ENCODE assay signal across 8 cellular contexts in the genomic region with DNA sequence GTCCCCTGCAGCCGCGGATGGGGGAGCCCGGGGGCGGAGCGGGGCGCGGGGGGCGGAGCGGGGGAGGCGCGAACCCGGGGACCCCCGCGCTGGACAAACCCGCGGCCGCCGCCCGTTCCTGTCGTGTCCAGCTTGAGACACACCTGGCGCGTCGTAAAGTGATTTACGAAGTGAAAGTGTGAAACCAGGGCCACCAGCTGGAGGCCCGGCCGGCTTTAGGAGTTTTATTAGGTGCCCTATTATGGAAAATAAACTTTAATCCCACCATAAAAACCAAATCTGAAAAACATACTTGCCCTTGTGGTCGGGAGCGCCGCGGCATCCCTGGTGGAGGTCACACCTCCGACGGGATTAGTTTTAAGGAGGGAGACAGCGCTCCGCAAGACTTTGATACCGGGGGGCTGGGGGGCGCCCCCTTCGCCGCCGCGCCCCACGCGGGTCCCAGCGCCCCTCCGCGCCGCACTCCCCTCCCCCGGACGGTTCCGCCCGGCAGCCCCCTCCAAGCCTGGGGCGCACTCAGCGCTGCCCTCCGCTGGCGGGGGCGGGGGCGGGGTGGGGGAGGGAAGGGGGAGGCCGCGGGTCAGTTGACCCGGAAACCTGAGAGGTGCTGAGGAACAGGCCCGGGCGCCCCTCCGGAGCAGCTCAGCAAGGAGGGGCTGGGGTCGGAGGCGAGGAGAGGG. TPM values are rescaled to one million over a fixed set of nuclear protein-coding genes. Genes with fewer than 3 reads are reported as not detected.
DNase-seq lines count a peak whose midpoint lies in the region; ATAC-seq and TF ChIP-seq lines count a peak whose summit lies in the region.

No MANE protein-coding gene starts in this region.

- H3K4me2 ChIP-seq in BLaER1 treated with 17β-estradiol and CSF1 and Interleukin-3, amounts not matched to agents 10 nM and 100 nM, result peak overlapping the region; percentile 49 to 94 (median 78); a peak in 21 of 22 replicates

- H3K36me3 Mint-ChIP-seq in activated naive CD8-positive, alpha-beta T cell treated with anti-CD3 and anti-CD28 coated beads for 36 hours, result no peaks in the 10 kb centered on the region

- peak overlapping the region; percentile 48 for H3K27ac Mint-ChIP-seq in activated naive CD8-positive, alpha-beta T cell treated with anti-CD3 and anti-CD28 coated beads for 36 hours

- H3K4me3 Mint-ChIP-seq in activated naive CD8-positive, alpha-beta T cell treated with anti-CD3 and anti-CD28 coated beads for 36 hours, result peak overlapping the region; percentile 71

- H3K27ac ChIP-seq in BLaER1 treated with 17β-estradiol and CSF1 and Interleukin-3, amounts not matched to agents 10 nM and 100 nM, result no peak overlapping the region
- H3K27ac ChIP-seq in liver (ENCODE audit: low read depth in 1 of 2, low read length in 2 of 2) (no peak overlapping the region), aorta (ENCODE audit: low read depth in 1 of 2, low read length in 2 of 2) (no peak overlapping the region), substantia nigra (ENCODE audit: low read depth, low read length, poor library complexity, severe bottlenecking) (no peak overlapping the region)

- in situ Hi-C loops in HAP-1 (cut with MboI; ENCODE audit: low sequenced_read_pairs), result no loop called here

- WGBS in liver, result 2% methylated on average over 64 of the region's 64 CpGs
- 2% methylated on average over 56 to 64 of the region's 64 CpGs for WGBS in aorta, 2 donors

- peaks cover 88% of the 10 kb centered on the region for H3K27me3 Mint-ChIP-seq in activated naive CD8-positive, alpha-beta T cell treated with anti-CD3 and anti-CD28 coated beads for 36 hours

- intact Hi-C loops in aorta (cut with DNase I), result no loop called here

- no peak for TF ChIP-seq CTCF in liver (IDR thresholded peaks at IDR 0.05; ENCODE audit: low read depth, low read length, missing input control)

- DNase-seq in HAP-1 (ENCODE audit: low spot score in 2 of 2) (peak; percentile 28 to 56), aorta (no peak), midbrain (lab: John Stamatoyannopoulos, UW) (no peak), middle frontal gyrus (ENCODE audit: extremely low spot score, low spot score) (no peak), substantia nigra (lab: John Stamatoyannopoulos, UW) (no peak)
- no peak for DNase-seq in activated naive CD8-positive, alpha-beta T cell treated with anti-CD3 and anti-CD28 coated beads for 36 hours

- H3K36me3 ChIP-seq in BLaER1 treated with 17β-estradiol and CSF1 and Interleukin-3, amounts not matched to agents 10 nM and 100 nM, result no peaks in the 10 kb centered on the region
- H3K36me3 ChIP-seq in HAP-1 (replicated peaks) (0 out of 2 replicates have a peak, but pooled peaks cover 3% of the 10 kb centered on the region), liver (ENCODE audit: control insufficient read depth in 4 of 4, insufficient read depth in 3 of 4, low read depth in 1 of 4, low read length in 3 of 4) (no peaks in the 10 kb centered on the region), aorta (ENCODE audit: control insufficient read depth in 1 of 2, insufficient read depth in 2 of 2, low read length in 1 of 2) (no peaks in the 10 kb centered on the region)

- no peak for TF ChIP-seq RAD21 in liver (IDR thresholded peaks at IDR 0.05)

- peak overlapping the region in 1 of 11 experiments; percentile 60; a peak in 1 of 22 replicates for H3K9ac ChIP-seq in BLaER1 treated with 17β-estradiol and CSF1 and Interleukin-3, amounts not matched to agents 10 nM and 100 nM
- no peak overlapping the region for H3K9ac ChIP-seq in liver (ENCODE audit: low read depth in 1 of 2, low read length in 2 of 2)

- H3K9me3 Mint-ChIP-seq in activated naive CD8-positive, alpha-beta T cell treated with anti-CD3 and anti-CD28 coated beads for 36 hours, result peaks cover 1% of the 10 kb centered on the region

- H3K4me1 Mint-ChIP-seq in activated naive CD8-positive, alpha-beta T cell treated with anti-CD3 and anti-CD28 coated beads for 36 hours, result peaks cover 21% of the 10 kb centered on the region

- peaks cover 8 to 42% (median 27%) of the 10 kb centered on the region in 11 experiments; a peak in 20 of 22 replicates for H3K9me3 ChIP-seq in BLaER1 treated with 17β-estradiol and CSF1 and Interleukin-3, amounts not matched to agents 10 nM and 100 nM (replicated peaks in 1 of 11)
- H3K9me3 ChIP-seq in HAP-1, result no peaks in the 10 kb centered on the region
- no peaks in the 10 kb centered on the region for H3K9me3 ChIP-seq in liver (ENCODE audit: control insufficient read depth in 4 of 4, low read length in 3 of 4)
- peaks cover 4% of the 10 kb centered on the region for H3K9me3 ChIP-seq in aorta (ENCODE audit: control insufficient read depth, low read length)

- no peak for ATAC-seq in aorta (ENCODE audit: low FRiP score)

- H3K27me3 ChIP-seq in BLaER1 treated with 17β-estradiol and CSF1 and Interleukin-3, amounts not matched to agents 10 nM and 100 nM, result peaks cover 90 to 100% (median 98%) of the 10 kb centered on the region in 11 experiments
- no peaks in the 10 kb centered on the region for H3K27me3 ChIP-seq in HAP-1 (ENCODE audit: low read depth)
- peaks cover 2 to 24% (median 9%) of the 10 kb centered on the region in 4 donors for H3K27me3 ChIP-seq in liver (ENCODE audit: control insufficient read depth in 4 of 4, insufficient read depth in 4 of 4, low read length in 3 of 4)
- no peaks in the 10 kb centered on the region for H3K27me3 ChIP-seq in aorta (ENCODE audit: control insufficient read depth in 1 of 2, insufficient read depth in 2 of 2, low read length in 1 of 2)

- H3K4me1 ChIP-seq in BLaER1 treated with 17β-estradiol and CSF1 and Interleukin-3, amounts not matched to agents 10 nM and 100 nM, result peaks cover 0 to 4% (median 3%) of the 10 kb centered on the region in 10 experiments; a peak in 4 of 20 replicates
- H3K4me1 ChIP-seq in HAP-1 (peaks cover 2% of the 10 kb centered on the region; the same call in 1 of the 2 replicates), liver (ENCODE audit: control insufficient read depth in 4 of 4, insufficient read depth in 4 of 4, low read length in 3 of 4) (peaks cover 7 to 26% (median 16%) of the 10 kb centered on the region in 4 donors), aorta (ENCODE audit: control insufficient read depth in 1 of 2, insufficient read depth in 2 of 2, low read length in 2 of 2) (no peaks in the 10 kb centered on the region)

- peak overlapping the region; percentile 29 to 64 (median 51); a peak in 15 of 20 replicates for H3K4me3 ChIP-seq in BLaER1 treated with 17β-estradiol and CSF1 and Interleukin-3, amounts not matched to agents 10 nM and 100 nM
- H3K4me3 ChIP-seq in HAP-1 (peak overlapping the region; percentile 21), liver (ENCODE audit: low read depth in 1 of 3, low read length in 3 of 3) (peak overlapping the region in 2 of 3 donors; percentile 43 to 71), aorta (ENCODE audit: low read length in 2 of 2) (peak overlapping the region; percentile 31 to 37)

- H4K20me1 ChIP-seq in BLaER1 treated with 17β-estradiol and CSF1 and Interleukin-3, amounts not matched to agents 10 nM and 100 nM, result peaks cover 0 to 61% (median 33%) of the 10 kb centered on the region in 11 experiments; a peak in 17 of 22 replicates

TF ChIP-seq in liver, 16 proteins besides CTCF, POLR2A, EP300 and RAD21 (continues in another document):
- TF ChIP-seq RXRA (IDR thresholded peaks at IDR 0.05) (no peak), TAF1 (conservative IDR thresholded peaks at IDR 0.05) (no peak)
- TF ChIP-seq, protein P1, sequence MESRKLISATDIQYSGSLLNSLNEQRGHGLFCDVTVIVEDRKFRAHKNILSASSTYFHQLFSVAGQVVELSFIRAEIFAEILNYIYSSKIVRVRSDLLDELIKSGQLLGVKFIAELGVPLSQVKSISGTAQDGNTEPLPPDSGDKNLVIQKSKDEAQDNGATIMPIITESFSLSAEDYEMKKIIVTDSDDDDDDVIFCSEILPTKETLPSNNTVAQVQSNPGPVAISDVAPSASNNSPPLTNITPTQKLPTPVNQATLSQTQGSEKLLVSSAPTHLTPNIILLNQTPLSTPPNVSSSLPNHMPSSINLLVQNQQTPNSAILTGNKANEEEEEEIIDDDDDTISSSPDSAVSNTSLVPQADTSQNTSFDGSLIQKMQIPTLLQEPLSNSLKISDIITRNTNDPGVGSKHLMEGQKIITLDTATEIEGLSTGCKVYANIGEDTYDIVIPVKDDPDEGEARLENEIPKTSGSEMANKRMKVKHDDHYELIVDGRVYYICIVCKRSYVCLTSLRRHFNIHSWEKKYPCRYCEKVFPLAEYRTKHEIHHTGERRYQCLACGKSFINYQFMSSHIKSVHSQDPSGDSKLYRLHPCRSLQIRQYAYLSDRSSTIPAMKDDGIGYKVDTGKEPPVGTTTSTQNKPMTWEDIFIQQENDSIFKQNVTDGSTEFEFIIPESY (IDR thresholded peaks at IDR 0.05), result no peak

RNA-seq across cellular contexts. Expression of a gene that starts 10.3 kb away (rescaled TPM):
- not detected for total RNA-seq in activated naive CD8-positive, alpha-beta T cell treated with anti-CD3 and anti-CD28 coated beads for 36 hours
- total RNA-seq in liver (not detected), aorta (not detected)
- polyA plus RNA-seq in liver (under 1 TPM in 1 of 2 donors, not detected in 1; 0.08 TPM), aorta (under 1 TPM in 1 of 2 donors, not detected in 1; 0.38 TPM)

RNA-seq across cellular contexts. Expression of a gene that starts 50.7 kb away (rescaled TPM):
- total RNA-seq in activated naive CD8-positive, alpha-beta T cell treated with anti-CD3 and anti-CD28 coated beads for 36 hours, result 10 to 100 TPM; 31.5 to 35.4 TPM
- total RNA-seq in liver, result 10 to 100 TPM in 1 of 2 donors, 1 to 10 TPM in 1; 8.1 to 11.4 TPM
- polyA plus RNA-seq in liver, result 1 to 10 TPM; 4.0 to 4.3 TPM
- total RNA-seq in aorta, result 10 to 100 TPM; 19.4 to 23.5 TPM
- polyA plus RNA-seq in aorta, result 10 to 100 TPM in 1 of 2 donors, 1 to 10 TPM in 1; 4.6 to 10.3 TPM

Comparison
In these comparisons a context has a peak if more than half of its experiments do, and no peak if none do; other contexts are left out.
1. DNase-seq: peak in HAP-1 (2 of 2); none in activated naive CD8-positive, alpha-beta T cell treated with anti-CD3 and anti-CD28 coated beads for 36 hours (single experiment), aorta (0 of 2), midbrain (single experiment), middle frontal gyrus (single experiment) and substantia nigra (0 of 49).
2. Peak in every context shown above with its lines, with median percentiles within 50 percentile points of each other: H3K4me3 ChIP-seq.